Comparison of ENCODE assay signal across 1 cellular context in genomic region chr15:60442031-60442665, GRCh38.
TF ChIP-seq lines count a peak whose summit lies in the region.

No MANE protein-coding gene starts in this region.

TF ChIP-seq in A549, 52 proteins besides CTCF, POLR2A, EP300 and RAD21 (continued from another document):
- TF ChIP-seq HOXB13 (CRISPR knock-in tag; IDR thresholded peaks at IDR 0.05; ENCODE audit: low read depth) (no peak), SREBF2 (IDR thresholded peaks at IDR 0.05) (no peak), TFCP2L1 (CRISPR knock-in tag; IDR thresholded peaks at IDR 0.05) (no peak), TP53 (CRISPR knock-in tag; IDR thresholded peaks at IDR 0.05) (no peak), EHF (CRISPR knock-in tag; IDR thresholded peaks at IDR 0.05) (no peak), PHF8 (IDR thresholded peaks at IDR 0.05; ENCODE audit: borderline replicate concordance, low read depth) (no peak), CBX8 (IDR thresholded peaks at IDR 0.05) (no peak), BHLHE40 (IDR thresholded peaks at IDR 0.05; ENCODE audit: low read depth, low read length) (no peak), MAFK (IDR thresholded peaks at IDR 0.05; ENCODE audit: partially characterized antibody) (no peak), ZFP36 (IDR thresholded peaks at IDR 0.05; ENCODE audit: borderline replicate concordance, partially characterized antibody) (no peak), FOSB (CRISPR knock-in tag; IDR thresholded peaks at IDR 0.05) (no peak), KDM5A (IDR thresholded peaks at IDR 0.05) (no peak)
